25 cellular contexts compared by ENCODE assay signal in genomic region chr4:46277165-46277951, GRCh38.
"Had no signal": no experiment of that assay in that cellular context is flagged by ENCODE, and none has a peak within 500 bp of the region (broad histone marks: within the 10 kb centered on the region; RNA-seq: fewer than 3 reads in every experiment).

No MANE protein-coding gene starts in this region.

- DNase-seq: activated T-cell treated with anti-CD3 and anti-CD28 coated beads, Interleukin-2, amount 50 U/mL, for 1 hour; aorta; brain microvascular endothelial cell; caudate nucleus; effector memory CD8-positive, alpha-beta T cell; glutamatergic neuron; immature natural killer cell; naive B cell; occipital lobe; stimulated activated CD4-positive, alpha-beta T cell treated with anti-CD3 and anti-CD28 coated beads, Interleukin-2, amount 100 ng/mL, for 48 hours; stimulated activated CD8-positive, alpha-beta memory T cell treated with anti-CD3 and anti-CD28 coated beads, Interleukin-4, amount 100 ng/mL, for 48 hours; stimulated activated naive B cell treated with anti-CD40 and anti-IgM and Interleukin-4, amounts not matched to agents 10 μg/mL and 1 μg/mL and 100 μg/mL, for 72 hours; T1000; testis; upper lobe of left lung had no signal

- H3K27ac ChIP-seq: brain microvascular endothelial cell, hepatocyte, testis, upper lobe of left lung had no signal

- H3K27me3 ChIP-seq: brain microvascular endothelial cell, hepatocyte, testis, upper lobe of left lung had no signal

- H3K36me3 ChIP-seq: brain microvascular endothelial cell, upper lobe of left lung had no signal

- H3K4me1 ChIP-seq: testis, upper lobe of left lung had no signal

- H2AFZ ChIP-seq: hepatocyte had no signal

- H3K79me2 ChIP-seq: hepatocyte had no signal

- H3K4me3 ChIP-seq: hepatocyte, lung, testis, upper lobe of left lung had no signal

- ATAC-seq: activated naive CD4-positive, alpha-beta T cell treated with anti-CD3 and anti-CD28 coated beads, Interleukin-2, amount 50 U/mL, for 72 hours; activated T-helper 17 cell treated with anti-CD3 and anti-CD28 coated beads, Interleukin-2, amount 50 U/mL, for 72 hours; effector memory CD8-positive, alpha-beta T cell; esophagus mucosa; left lobe of liver; stimulated activated naive B cell treated with anti-CD40 and anti-IgM and Interleukin-4, amounts not matched to agents 10 μg/mL and 1 μg/mL and 100 μg/mL, for 72 hours; WTC11 had no signal

- H3K9me3 ChIP-seq: testis, upper lobe of left lung had no signal

- H3K4me2 ChIP-seq: hepatocyte had no signal

- FAIRE-seq: colon, endothelial cell of umbilical vein, frontal cortex had no signal
